10 cellular contexts compared by ENCODE assay signal in genomic region chr1:99647460-99647859, GRCh38.
DNase-seq lines count a peak whose midpoint lies in the region; TF ChIP-seq lines count a peak whose summit lies in the region.
"Had no signal": no experiment of that assay in that cellular context is flagged by ENCODE, and none has a peak within 500 bp of the region (broad histone marks: within the 10 kb centered on the region; RNA-seq: fewer than 3 reads in every experiment).

No MANE protein-coding gene starts in this region.

- DNase-seq in NCI-H2029 (lab: John Stamatoyannopoulos, UW) (peak; percentile 42), cardiac fibroblast (ENCODE audit: low read depth in 2 of 2) (peak in 1 of 2 donors; percentile 49), left kidney (ENCODE audit: low read depth, low spot score) (peak; percentile 40), skeletal muscle cell (ENCODE audit: low read depth) (no peak), NCI-H748 treated with DMSO at 0.1 percent for 48 hours (lab: John Stamatoyannopoulos, UW) (no peak), ecto neural progenitor cell (ENCODE audit: low spot score) (no peak), NCI-H345 (lab: John Stamatoyannopoulos, UW) (no peak)
- DNase-seq in activated CD4-positive, alpha-beta T cell treated with anti-CD3 and anti-CD28 coated beads for 4 hours, result no peak
- DNase-seq: effector memory CD4-positive, alpha-beta T cell; T-cell had no signal

- TF ChIP-seq CTCF in cardiac fibroblast (IDR thresholded peaks at IDR 0.05; ENCODE audit: low read depth, low read length), result no peak

- H3K4me3 ChIP-seq in cardiac fibroblast (replicated peaks in 1 of 2; ENCODE audit: low read depth in 2 of 2, low read length in 2 of 2) (peak overlapping the region; percentile 14 to 54), skeletal muscle cell (ENCODE audit: low read depth, low read length) (peak overlapping the region; percentile 42)

Comparison
In these comparisons a context has a peak if more than half of its experiments do, and no peak if none do; other contexts are left out.
1. DNase-seq: peak in NCI-H2029 (single experiment) and left kidney (single experiment); none in skeletal muscle cell (single experiment), NCI-H748 treated with DMSO at 0.1 percent for 48 hours (single experiment), ecto neural progenitor cell (single experiment), NCI-H345 (single experiment) and activated CD4-positive, alpha-beta T cell treated with anti-CD3 and anti-CD28 coated beads for 4 hours (0 of 2).